Comparison of ENCODE assay signal across 1 cellular context in genomic region chr20:2709205-2709981, GRCh38.
TF ChIP-seq lines count a peak whose summit lies in the region.

No MANE protein-coding gene starts in this region.

TF ChIP-seq in H1, 55 proteins besides CTCF, POLR2A, EP300 and RAD21:
- TF ChIP-seq CREB1 (IDR thresholded peaks at IDR 0.05) = peak; percentile 31; the same call in 1 of the 2 replicates
- TF ChIP-seq GTF2F1 (IDR thresholded peaks at IDR 0.05; ENCODE audit: borderline replicate concordance, low read depth, low read length) = no peak
- TF ChIP-seq PHF8 (conservative IDR thresholded peaks at IDR 0.05; ENCODE audit: low read depth, low read length) = no peak
